8 cellular contexts compared by ENCODE assay signal in genomic region chr1:1889090-1889750, GRCh38. TPM values are rescaled to one million over a fixed set of nuclear protein-coding genes. Genes with fewer than 3 reads are reported as not detected.
DNase-seq lines count a peak whose midpoint lies in the region; ATAC-seq, FAIRE-seq and TF ChIP-seq lines count a peak whose summit lies in the region.

No MANE protein-coding gene starts in this region.

- H3K4me2 ChIP-seq in A549 (peak overlapping the region; percentile 92), mesenchymal stem cell (ENCODE audit: low read length, poor library complexity, severe bottlenecking) (peak overlapping the region; percentile 81)

- H2BK15ac ChIP-seq in mesenchymal stem cell (ENCODE audit: low read depth, poor library complexity, severe bottlenecking), result no peak overlapping the region

- H3K18ac ChIP-seq in mesenchymal stem cell (ENCODE audit: low read depth in 1 of 2, low read length in 2 of 2), result no peak overlapping the region

- 9% methylated on average over 9 of the region's 9 CpGs for WGBS in A549 (ENCODE audit: missing lambda C conversion rate)
- WGBS in body of pancreas, 2 donors, result 14 to 26% methylated on average over 9 of the region's 9 CpGs
- WGBS in mesenchymal stem cell, result 20% methylated on average over 9 of the region's 9 CpGs

- H3K4me3 ChIP-seq in A549 (peak overlapping the region; percentile 89), HL-60 (replicated peaks; ENCODE audit: insufficient read depth, low read length) (peak overlapping the region; percentile 73), body of pancreas (peak overlapping the region in 1 of 2 donors; percentile 81), mesenchymal stem cell (ENCODE audit: insufficient read depth in 1 of 2, low read depth in 1 of 2, low read length in 2 of 2) (peak overlapping the region; percentile 61 to 87)

- no peak overlapping the region for H2BK120ac ChIP-seq in mesenchymal stem cell (ENCODE audit: low read depth, low read length)

- no peak overlapping the region for H2BK5ac ChIP-seq in mesenchymal stem cell (ENCODE audit: low read depth, low read length, poor library complexity, severe bottlenecking)

- intact Hi-C loops in body of pancreas (cut with DNase I), result loop anchor here (5.0 to 10.0 kb wide), 2 partner anchors 54 to 102 kb away; no protein-coding TSS in a partner anchor

- H4K91ac ChIP-seq in mesenchymal stem cell (ENCODE audit: low read length), result no peak overlapping the region

- no peak for TF ChIP-seq EP300 in A549 (IDR thresholded peaks at IDR 0.05)

- peaks cover 15% of the 10 kb centered on the region for H3K79me1 ChIP-seq in mesenchymal stem cell (replicated peaks; ENCODE audit: low read length, poor library complexity, severe bottlenecking)

- CTCF ChIA-PET in A549 (lab: Yijun Ruan, JAX), result interaction anchor here (5.2 kb wide), 1 partner anchor 18 kb away, joined by 40 read pairs; no protein-coding TSS in a partner anchor

- H3K36me3 ChIP-seq in body of pancreas (replicated peaks in 1 of 2; ENCODE audit: insufficient read depth in 1 of 2, low read depth in 2 of 2) (no peaks in the 10 kb centered on the region), mesenchymal stem cell (ENCODE audit: control insufficient read depth in 1 of 2, insufficient read depth in 2 of 2, low read depth in 1 of 2, low read length in 2 of 2) (peaks cover 0 to 18% of the 10 kb centered on the region in 2 experiments)

- FAIRE-seq in A549 (lab: Jason Lieb, UNC) (peak; percentile 43), HTR-8/SVneo (lab: Jason Lieb, UNC) (no peak)

- H2BK12ac ChIP-seq in mesenchymal stem cell (ENCODE audit: low read length in 2 of 2), result no peak overlapping the region

- POLR2A ChIA-PET in A549 (lab: Yijun Ruan, JAX), result interaction anchor here (0.6 to 0.7 kb wide), 2 partner anchors 16 to 112 kb away, joined by 3 to 5 read pairs; no protein-coding TSS in a partner anchor

- TF ChIP-seq CTCF in A549 (IDR thresholded peaks at IDR 0.05), result no peak
- no peak for TF ChIP-seq CTCF in HL-60 (IDR thresholded peaks at IDR 0.05; ENCODE audit: insufficient read depth, low read length)
- no peak for TF ChIP-seq CTCF in body of pancreas (IDR thresholded peaks at IDR 0.05)

- H3K14ac ChIP-seq in mesenchymal stem cell (ENCODE audit: low read length in 2 of 2), result no peak overlapping the region

- no peak for DNase-seq in A549 (ENCODE audit: low read depth in 1 of 2, low spot score in 1 of 2)
- no peak for DNase-seq in HL-60 (ENCODE audit: low read depth in 1 of 2, low spot score in 1 of 2)
- no peak for DNase-seq in body of pancreas
- DNase-seq in mesenchymal stem cell, result peak; percentile 39
- no peak for DNase-seq in HTR-8/SVneo (ENCODE audit: insufficient read length, low spot score)
- DNase-seq in NCI-H187 treated with DMSO at 0.1 percent for 48 hours (lab: John Stamatoyannopoulos, UW), result no peak
- DNase-seq in stimulated activated CD8-positive, alpha-beta memory T cell treated with anti-CD3 and anti-CD28 coated beads, Interleukin-4, amount 100 ng/mL, for 48 hours, result no peak
- no peak for DNase-seq in A172 (ENCODE audit: low spot score)

- TF ChIP-seq POLR2A in A549 (IDR thresholded peaks at IDR 0.05; ENCODE audit: low read length) (no peak), body of pancreas (IDR thresholded peaks at IDR 0.05) (no peak)

- H3K4me1 ChIP-seq in A549, result peaks cover 30% of the 10 kb centered on the region
- peaks cover 52% of the 10 kb centered on the region for H3K4me1 ChIP-seq in body of pancreas
- H3K4me1 ChIP-seq in mesenchymal stem cell (ENCODE audit: control insufficient read depth, insufficient read depth, low read depth, low read length), result peaks cover 27% of the 10 kb centered on the region

- no peak overlapping the region for H4K8ac ChIP-seq in mesenchymal stem cell (ENCODE audit: low read length)

- H3K4ac ChIP-seq in mesenchymal stem cell (ENCODE audit: low read depth in 1 of 2, low read length in 2 of 2), result no peak overlapping the region

- H3K23ac ChIP-seq in mesenchymal stem cell (ENCODE audit: low read length in 2 of 2), result no peak overlapping the region

- H3K27me3 ChIP-seq in HL-60 (ENCODE audit: insufficient read depth, poor library complexity, severe bottlenecking) (no peaks in the 10 kb centered on the region), body of pancreas (no peaks in the 10 kb centered on the region), mesenchymal stem cell (ENCODE audit: control insufficient read depth in 1 of 2, insufficient read depth in 1 of 2, low read length in 2 of 2) (no peaks in the 10 kb centered on the region)

- TF ChIP-seq RAD21 in A549 (conservative IDR thresholded peaks at IDR 0.05 in 1 of 2, IDR thresholded peaks at IDR 0.05 in 1 of 2), result no peak

- H3K9ac ChIP-seq in mesenchymal stem cell (ENCODE audit: low read length), result peak overlapping the region; percentile 94

- no peak overlapping the region for H2AFZ ChIP-seq in mesenchymal stem cell (ENCODE audit: low read depth, low read length)

- H3K27ac ChIP-seq in A549, result peak overlapping the region; percentile 97 to 100
- H3K27ac ChIP-seq in HL-60 (replicated peaks), result peak overlapping the region; percentile 80
- H3K27ac ChIP-seq in body of pancreas, result peak overlapping the region in 3 of 4 donors; percentile 81 to 96 (median 91)
- peak overlapping the region; percentile 66 for H3K27ac ChIP-seq in mesenchymal stem cell (ENCODE audit: low read length, poor library complexity, severe bottlenecking)

- H2AK5ac ChIP-seq in mesenchymal stem cell (ENCODE audit: low read length, severe bottlenecking), result no peak overlapping the region

- no peaks in the 10 kb centered on the region for H3K9me3 ChIP-seq in A549
- H3K9me3 ChIP-seq in body of pancreas, result no peaks in the 10 kb centered on the region
- no peaks in the 10 kb centered on the region for H3K9me3 ChIP-seq in mesenchymal stem cell (ENCODE audit: control insufficient read depth, low read length)

- ATAC-seq in A549 (no peak), body of pancreas (no peak)

TF ChIP-seq in A549, 52 proteins besides CTCF, POLR2A, EP300 and RAD21:
- no peak for TF ChIP-seq ZC3H11A (IDR thresholded peaks at IDR 0.05)
- TF ChIP-seq HOXB5 (CRISPR knock-in tag; IDR thresholded peaks at IDR 0.05), result no peak
- no peak for TF ChIP-seq RARB (CRISPR knock-in tag; IDR thresholded peaks at IDR 0.05)

RNA-seq across cellular contexts. Expression of gene GNB1, which starts 1.7 kb away (rescaled TPM):
- polyA plus RNA-seq in A549 (2011; rRNA removed), result 270 and 294 TPM in 2 replicates
- 247 and 286 TPM in 2 replicates for polyA plus RNA-seq in A549 (2012; cell fraction: cytosol; rRNA removed)
- polyA plus RNA-seq in A549 (2012; cell fraction: nucleus; rRNA removed), result 176 and 181 TPM in 2 replicates
- polyA plus RNA-seq in A549 (2017; fragmentation: RNase III; extraction: RNeasy Plus Mini Kit Qiagen cat#74134 plus additional on column Dnase treatment), result 158 to 160 TPM (median 159 TPM) in 3 replicates
- polyA minus RNA-seq in A549 (2011; rRNA and poly(A)+ RNA removed), result 380 and 522 TPM in 2 replicates
- 10 to 100 TPM; 71.3 to 79.1 TPM for total RNA-seq in body of pancreas
- polyA plus RNA-seq in mesenchymal stem cell (2013, experiment 1 of 2), result 252 TPM
- 253 TPM for polyA plus RNA-seq in mesenchymal stem cell (2013, experiment 2 of 2)
- 39.2 and 44.0 TPM in 2 replicates for total RNA-seq in A172 (2014; rRNA removed; shearing (Covaris generic))

RNA-seq across cellular contexts. Expression of gene CALML6, which starts 25.8 kb away (rescaled TPM):
- polyA plus RNA-seq in A549 (2011; rRNA removed) (0.29 and 0.49 TPM in 2 replicates), A549 (2017; fragmentation: RNase III; extraction: RNeasy Plus Mini Kit Qiagen cat#74134 plus additional on column Dnase treatment) (0.35 to 0.55 TPM (median 0.49 TPM) in 3 replicates)
- polyA plus RNA-seq in A549 (2012; cell fraction: cytosol; rRNA removed), result 0.08 and 0.12 TPM in 2 replicates
- 2.3 and 2.7 TPM in 2 replicates for polyA plus RNA-seq in A549 (2012; cell fraction: nucleus; rRNA removed)
- polyA minus RNA-seq in A549 (2011; rRNA and poly(A)+ RNA removed), result not detected in 2 replicates
- 1 to 10 TPM; 1.0 to 4.3 TPM for total RNA-seq in body of pancreas
- 0.25 TPM for polyA plus RNA-seq in mesenchymal stem cell (2013, experiment 1 of 2)
- 0.25 TPM for polyA plus RNA-seq in mesenchymal stem cell (2013, experiment 2 of 2)
- not detected in 2 replicates for total RNA-seq in A172 (2014; rRNA removed; shearing (Covaris generic))

RNA-seq across cellular contexts. Expression of gene TMEM52, which starts 29.9 kb away (rescaled TPM):
- polyA plus RNA-seq in A549 (2011; rRNA removed), result 0.41 and 0.52 TPM in 2 replicates
- 1.5 and 2.1 TPM in 2 replicates for polyA plus RNA-seq in A549 (2012; cell fraction: cytosol; rRNA removed)
- 2.4 and 3.5 TPM in 2 replicates for polyA plus RNA-seq in A549 (2012; cell fraction: nucleus; rRNA removed)
- polyA plus RNA-seq in A549 (2017; fragmentation: RNase III; extraction: RNeasy Plus Mini Kit Qiagen cat#74134 plus additional on column Dnase treatment), result 0.36 to 0.38 TPM (median 0.37 TPM) in 3 replicates
- 0.54 TPM in 1 of 2 replicates, not detected in the other for polyA minus RNA-seq in A549 (2011; rRNA and poly(A)+ RNA removed)
- total RNA-seq in body of pancreas, result 100 to 1,000 TPM in 1 of 2 donors, 10 to 100 TPM in 1; 65.6 to 107 TPM
- 0.95 TPM for polyA plus RNA-seq in mesenchymal stem cell (2013, experiment 1 of 2)
- polyA plus RNA-seq in mesenchymal stem cell (2013, experiment 2 of 2), result 1.1 TPM
- total RNA-seq in A172 (2014; rRNA removed; shearing (Covaris generic)), result not detected in 2 replicates

Comparison
In these comparisons a context has a peak if more than half of its experiments do, and no peak if none do; other contexts are left out.
1. RNA of gene TMEM52, which starts 29.9 kb away (total RNA-seq): 65.6 to 107 TPM in body of pancreas; not detected in A172; every median in the first group is over 10 times any median in the second.
2. Peak in every context shown above with its lines, with median percentiles within 50 percentile points of each other: H3K27ac ChIP-seq.